Comparison of ENCODE assay signal across 31 cellular contexts in genomic region chr13:30403491-30403890, GRCh38. TPM values are rescaled to one million over a fixed set of nuclear protein-coding genes. Genes with fewer than 3 reads are reported as not detected.
"Had no signal": no experiment of that assay in that cellular context is flagged by ENCODE, and none has a peak within 500 bp of the region (broad histone marks: within the 10 kb centered on the region; RNA-seq: fewer than 3 reads in every experiment).

No MANE protein-coding gene starts in this region.

- H2AFZ ChIP-seq: neural progenitor cell, parathyroid adenoma had no signal

- ATAC-seq: activated CD8-positive, alpha-beta memory T cell treated with anti-CD3 and anti-CD28 coated beads, Interleukin-2, amount 10 ng/mL, durations not matched to agents 7 days and 5 days; activated CD8-positive, alpha-beta T cell treated with anti-CD3 and anti-CD28 coated beads for 36 hours; activated naive CD8-positive, alpha-beta T cell treated with anti-CD3 and anti-CD28 coated beads, Interleukin-2, amount 50 U/mL, for 24 hours; left ventricle myocardium superior; naive thymus-derived CD4-positive, alpha-beta T cell; sciatic nerve; stimulated activated naive CD8-positive, alpha-beta T cell treated with anti-CD3 and anti-CD28 coated beads, Interleukin-15, Interleukin-2, amounts not matched to agents 100 U/mL and 50 U/mL, for 24 hours; T-helper 17 cell; WTC11 had no signal

- H3K27ac ChIP-seq: esophagus muscularis mucosa, neural progenitor cell, parathyroid adenoma, thyroid gland, upper lobe of left lung had no signal

- H3K4me3 ChIP-seq: esophagus muscularis mucosa, neural progenitor cell, skin epidermis, thyroid gland, upper lobe of left lung had no signal

- H3K36me3 ChIP-seq: esophagus muscularis mucosa, neural progenitor cell, thyroid gland, upper lobe of left lung had no signal

- H3K4me1 ChIP-seq: neural progenitor cell, parathyroid adenoma had no signal

- H3K79me2 ChIP-seq: parathyroid adenoma had no signal

- H3K27me3 Mint-ChIP-seq: activated CD8-positive, alpha-beta T cell treated with anti-CD3 and anti-CD28 coated beads for 36 hours; activated naive CD4-positive, alpha-beta T cell treated with anti-CD3 and anti-CD28 coated beads, Interleukin-2, amount 50 U/mL, for 24 hours; activated naive CD8-positive, alpha-beta T cell treated with anti-CD3 and anti-CD28 coated beads, Interleukin-2, amount 50 U/mL, for 24 hours; central memory CD8-positive, alpha-beta T cell; T-helper 17 cell had no signal

- DNase-seq: activated CD4-positive, alpha-beta T cell treated with anti-CD3 and anti-CD28 coated beads for 1 hour; activated CD4-positive, alpha-beta T cell treated with anti-CD3 and anti-CD28 coated beads, Interleukin-2, amount 10 ng/mL, durations not matched to agents 7 days and 5 days; activated CD8-positive, alpha-beta memory T cell treated with anti-CD3 and anti-CD28 coated beads, Interleukin-2, amount 10 ng/mL, durations not matched to agents 7 days and 5 days; activated CD8-positive, alpha-beta T cell treated with anti-CD3 and anti-CD28 coated beads for 36 hours; activated naive CD8-positive, alpha-beta T cell treated with anti-CD3 and anti-CD28 coated beads, Interleukin-2, amount 50 U/mL, for 24 hours; activated T-cell treated with anti-CD3 and anti-CD28 coated beads, Interleukin-2, amount 50 U/mL, for 48 hours; dermis blood vessel endothelial cell; effector CD4-positive, alpha-beta T cell; foreskin melanocyte; left ventricle myocardium superior; midbrain; naive thymus-derived CD4-positive, alpha-beta T cell; occipital lobe; stimulated activated CD4-positive, alpha-beta T cell treated with anti-CD3 and anti-CD28 coated beads, Interleukin-12 subunit alpha, Interleukin-12 subunit beta, amount 100 ng/mL, for 4 hours; stimulated activated CD4-positive, alpha-beta T cell treated with anti-CD3 and anti-CD28 coated beads, Interleukin-4, amount 100 ng/mL, for 1 hour; stimulated activated naive CD8-positive, alpha-beta T cell treated with anti-CD3 and anti-CD28 coated beads, Interleukin-15, Interleukin-2, amounts not matched to agents 100 U/mL and 50 U/mL, for 24 hours; T-helper 17 cell; T1000; thyroid gland; upper lobe of left lung had no signal

- H3K27me3 ChIP-seq: esophagus muscularis mucosa, thyroid gland, upper lobe of left lung had no signal

- H3K9me3 ChIP-seq: esophagus muscularis mucosa, thyroid gland, upper lobe of left lung had no signal

- H3K36me3 Mint-ChIP-seq: activated CD8-positive, alpha-beta memory T cell treated with anti-CD3 and anti-CD28 coated beads, Interleukin-2, amount 10 ng/mL, durations not matched to agents 7 days and 5 days; activated naive CD4-positive, alpha-beta T cell treated with anti-CD3 and anti-CD28 coated beads, Interleukin-2, amount 50 U/mL, for 24 hours; neural progenitor cell; WTC11 had no signal

- H3K4me2 ChIP-seq: neural progenitor cell had no signal

- H3K9me3 Mint-ChIP-seq: activated CD4-positive, alpha-beta T cell treated with anti-CD3 and anti-CD28 coated beads, Interleukin-2, amount 10 ng/mL, durations not matched to agents 7 days and 5 days; activated CD8-positive, alpha-beta T cell treated with anti-CD3 and anti-CD28 coated beads for 36 hours; activated naive CD4-positive, alpha-beta T cell treated with anti-CD3 and anti-CD28 coated beads, Interleukin-2, amount 50 U/mL, for 24 hours; activated naive CD8-positive, alpha-beta T cell treated with anti-CD3 and anti-CD28 coated beads, Interleukin-2, amount 50 U/mL, for 24 hours; activated T-helper 2 cell treated with anti-CD3 and anti-CD28 coated beads, Interferon-gamma antibody, Interleukin-2, Interleukin-4, amounts not matched to agents 10 μg/mL and 5 μg/mL and 100 μg/mL, durations not matched to agents 14 hours and 24 hours and 36 hours; central memory CD8-positive, alpha-beta T cell; naive thymus-derived CD4-positive, alpha-beta T cell; WTC11 had no signal

- H3K4me3 Mint-ChIP-seq: activated CD4-positive, alpha-beta T cell treated with anti-CD3 and anti-CD28 coated beads, Interleukin-2, amount 10 ng/mL, durations not matched to agents 7 days and 5 days; activated CD8-positive, alpha-beta memory T cell treated with anti-CD3 and anti-CD28 coated beads, Interleukin-2, amount 10 ng/mL, durations not matched to agents 7 days and 5 days; activated CD8-positive, alpha-beta T cell treated with anti-CD3 and anti-CD28 coated beads for 36 hours; activated naive CD4-positive, alpha-beta T cell treated with anti-CD3 and anti-CD28 coated beads, Interleukin-2, amount 50 U/mL, for 24 hours; activated naive CD8-positive, alpha-beta T cell treated with anti-CD3 and anti-CD28 coated beads, Interleukin-2, amount 50 U/mL, for 24 hours; central memory CD8-positive, alpha-beta T cell; neural progenitor cell; T-helper 17 cell; WTC11 had no signal

- H3K27ac Mint-ChIP-seq: activated CD4-positive, alpha-beta T cell treated with anti-CD3 and anti-CD28 coated beads, Interleukin-2, amount 10 ng/mL, durations not matched to agents 7 days and 5 days; activated CD8-positive, alpha-beta memory T cell treated with anti-CD3 and anti-CD28 coated beads, Interleukin-2, amount 10 ng/mL, durations not matched to agents 7 days and 5 days; activated CD8-positive, alpha-beta T cell treated with anti-CD3 and anti-CD28 coated beads for 36 hours; activated naive CD4-positive, alpha-beta T cell treated with anti-CD3 and anti-CD28 coated beads, Interleukin-2, amount 50 U/mL, for 24 hours; activated naive CD8-positive, alpha-beta T cell treated with anti-CD3 and anti-CD28 coated beads, Interleukin-2, amount 50 U/mL, for 24 hours; activated T-helper 2 cell treated with anti-CD3 and anti-CD28 coated beads, Interferon-gamma antibody, Interleukin-2, Interleukin-4, amounts not matched to agents 10 μg/mL and 5 μg/mL and 100 μg/mL, durations not matched to agents 14 hours and 24 hours and 36 hours; naive thymus-derived CD4-positive, alpha-beta T cell; T-helper 17 cell; WTC11 had no signal

- H3K9ac ChIP-seq: neural progenitor cell, parathyroid adenoma had no signal

RNA-seq across cellular contexts. Expression of gene UBE2L5, which starts 18.8 kb away (rescaled TPM):
- total RNA-seq: activated CD8-positive, alpha-beta memory T cell treated with anti-CD3 and anti-CD28 coated beads, Interleukin-2, amount 10 ng/mL, durations not matched to agents 7 days and 5 days; activated CD8-positive, alpha-beta T cell treated with anti-CD3 and anti-CD28 coated beads for 36 hours; activated T-helper 2 cell treated with anti-CD3 and anti-CD28 coated beads, Interferon-gamma antibody, Interleukin-2, Interleukin-4, amounts not matched to agents 10 μg/mL and 5 μg/mL and 100 μg/mL, durations not matched to agents 14 hours and 24 hours and 36 hours; bronchial epithelial cell; dermis blood vessel endothelial cell; left ventricle myocardium superior; lung microvascular endothelial cell; naive thymus-derived CD4-positive, alpha-beta T cell; occipital lobe; T-helper 17 cell; thyroid gland; upper lobe of left lung had no signal
